Comparison of ENCODE assay signal across 6 cellular contexts in the genomic region with DNA sequence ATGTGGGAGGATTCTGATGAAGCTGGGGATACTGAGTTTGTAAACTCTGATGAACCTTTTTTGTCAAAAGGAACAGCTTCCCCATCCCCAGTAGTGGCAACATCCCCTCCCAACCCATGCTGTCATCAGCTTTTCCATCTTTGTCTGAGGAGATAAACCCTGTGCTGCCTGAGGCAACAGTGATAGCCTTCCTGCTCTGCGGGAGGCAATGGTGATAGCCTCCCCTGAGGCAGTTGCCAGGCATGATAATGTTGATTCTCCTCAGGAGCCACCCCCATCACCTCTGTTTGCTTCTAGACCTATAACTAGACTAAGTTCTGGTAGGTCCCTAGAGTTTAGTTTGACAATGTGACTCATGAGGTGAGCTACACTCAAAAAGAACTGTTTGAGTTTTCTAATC.
"Had no signal": no experiment of that assay in that cellular context is flagged by ENCODE, and none has a peak within 500 bp of the region (broad histone marks: within the 10 kb centered on the region; RNA-seq: fewer than 3 reads in every experiment).

No MANE protein-coding gene starts in this region.

- H3K4me3 ChIP-seq: GM23248, HAP-1, K562 had no signal

- H3K4me1 ChIP-seq: HAP-1 had no signal

- H3K36me3 ChIP-seq: HAP-1 had no signal

- DNase-seq: GM23248, GOT3, H7, IMR-90 had no signal

- H3K27ac ChIP-seq: GM23248 had no signal

- H3K9ac ChIP-seq: GM23248 had no signal
